In genomic region chr22:20996031-20996410, GRCh38 we compare ENCODE assay signal across 27 cellular contexts. TPM values are rescaled to one million over a fixed set of nuclear protein-coding genes. Genes with fewer than 3 reads are reported as not detected.
"Had no signal": no experiment of that assay in that cellular context is flagged by ENCODE, and none has a peak within 500 bp of the region (broad histone marks: within the 10 kb centered on the region; RNA-seq: fewer than 3 reads in every experiment).

No MANE protein-coding gene starts in this region.

- H3K36me3 Mint-ChIP-seq: WTC11 had no signal

- H3K4me3 Mint-ChIP-seq: activated CD8-positive, alpha-beta T cell treated with anti-CD3 and anti-CD28 coated beads, Interleukin-2, amount 10 ng/mL, durations not matched to agents 7 days and 5 days; activated naive CD4-positive, alpha-beta T cell treated with anti-CD3 and anti-CD28 coated beads, Interleukin-2, amount 10 ng/mL, durations not matched to agents 7 days and 5 days; T-helper 1 cell treated with Interleukin-12 subunit alpha and Interleukin-12 subunit beta and Interleukin-4 antibody, amounts not matched to agents 30 μg/mL and 1 μg/mL, for 36 hours; WTC11 had no signal

- H3K27me3 Mint-ChIP-seq: activated naive CD4-positive, alpha-beta T cell treated with anti-CD3 and anti-CD28 coated beads, Interleukin-2, amount 10 ng/mL, durations not matched to agents 7 days and 5 days had no signal

- DNase-seq: activated CD4-positive, alpha-beta T cell treated with anti-CD3 and anti-CD28 coated beads for 48 hours; activated CD4-positive, alpha-beta T cell treated with anti-CD3 and anti-CD28 coated beads, Interleukin-2, amount 50 U/mL, for 4 hours; activated CD4-positive, CD25-positive, alpha-beta regulatory T cell treated with anti-CD3 and anti-CD28 coated beads, Interleukin-2, amount 50 U/mL, for 72 hours; activated CD8-positive, alpha-beta memory T cell treated with anti-CD3 and anti-CD28 coated beads, Interleukin-2, amount 50 U/mL, for 48 hours; activated CD8-positive, alpha-beta T cell treated with anti-CD3 and anti-CD28 coated beads, Interleukin-2, amount 10 ng/mL, durations not matched to agents 7 days and 5 days; activated effector memory CD4-positive, alpha-beta T cell treated with anti-CD3 and anti-CD28 coated beads, Interleukin-2, amount 50 U/mL, for 16 hours; activated naive CD4-positive, alpha-beta T cell treated with anti-CD3 and anti-CD28 coated beads, Interleukin-2, amount 10 ng/mL, durations not matched to agents 7 days and 5 days; activated T-cell treated with anti-CD3 and anti-CD28 coated beads, Interleukin-2, amount 50 U/mL, for 4 hours; aorta; body of pancreas; central memory CD4-positive, alpha-beta T cell; Karpas-422; MM.1S; NCI-H1105; NCI-H1436; NCI-H187; NCI-H2081; NCI-H510A treated with DMSO at 0.1 percent for 48 hours; NCI-H69; NK-92 treated with Interleukin-12 subunit alpha and Interleukin-12 subunit beta, amount 100 ng/mL, for 24 hours; Peyer's patch; SHP77 had no signal

- FAIRE-seq: bronchial epithelial cell, colon had no signal

- H3K4me3 ChIP-seq: body of pancreas, Peyer's patch, SJSA1 had no signal

- H3K9me3 ChIP-seq: body of pancreas, Peyer's patch, SJSA1 had no signal

- H3K27ac Mint-ChIP-seq: activated CD8-positive, alpha-beta T cell treated with anti-CD3 and anti-CD28 coated beads, Interleukin-2, amount 10 ng/mL, durations not matched to agents 7 days and 5 days; activated naive CD4-positive, alpha-beta T cell treated with anti-CD3 and anti-CD28 coated beads, Interleukin-2, amount 10 ng/mL, durations not matched to agents 7 days and 5 days; T-helper 1 cell treated with Interleukin-12 subunit alpha and Interleukin-12 subunit beta and Interleukin-4 antibody, amounts not matched to agents 30 μg/mL and 1 μg/mL, for 36 hours; WTC11 had no signal

- H3K9me3 Mint-ChIP-seq: activated naive CD4-positive, alpha-beta T cell treated with anti-CD3 and anti-CD28 coated beads, Interleukin-2, amount 10 ng/mL, durations not matched to agents 7 days and 5 days; activated T-cell treated with anti-CD3 and anti-CD28 coated beads, Interleukin-2, amount 50 U/mL, for 4 hours; T-helper 1 cell treated with Interleukin-12 subunit alpha and Interleukin-12 subunit beta and Interleukin-4 antibody, amounts not matched to agents 30 μg/mL and 1 μg/mL, for 36 hours; WTC11 had no signal

- H3K27ac ChIP-seq: body of pancreas, Peyer's patch, SJSA1 had no signal

- H3K27me3 ChIP-seq: body of pancreas, Peyer's patch, SJSA1 had no signal

RNA-seq across cellular contexts. Expression of gene P2RX6, which starts 18.9 kb away (rescaled TPM):
- total RNA-seq: body of pancreas had no signal

RNA-seq across cellular contexts. Expression of gene AIFM3, which starts 29.0 kb away (rescaled TPM):
- total RNA-seq: SJSA1 had no signal

RNA-seq across cellular contexts. Expression of gene SLC7A4, which starts 36.3 kb away (rescaled TPM):
- total RNA-seq: SJSA1 had no signal
- polyA plus RNA-seq: aorta had no signal
